28 cellular contexts compared by ENCODE assay signal in genomic region chr6:87815449-87815848, GRCh38.
"Had no signal": no experiment of that assay in that cellular context is flagged by ENCODE, and none has a peak within 500 bp of the region (broad histone marks: within the 10 kb centered on the region; RNA-seq: fewer than 3 reads in every experiment).

No MANE protein-coding gene starts in this region.

- H3K9ac ChIP-seq: KMS-11, SK-N-SH had no signal

- H3K27me3 ChIP-seq: ascending aorta, Peyer's patch, SJSA1 had no signal

- ATAC-seq: activated CD8-positive, alpha-beta memory T cell treated with anti-CD3 and anti-CD28 coated beads, Interleukin-2, amount 10 ng/mL, durations not matched to agents 7 days and 5 days; activated T-helper 17 cell treated with anti-CD3 and anti-CD28 coated beads, Interleukin-2, amount 50 U/mL, for 72 hours; PC-3 had no signal

- H3K4me1 ChIP-seq: ascending aorta, Peyer's patch had no signal

- H3K9me3 ChIP-seq: ascending aorta, Peyer's patch, SJSA1, SK-N-SH had no signal

- H3K36me3 ChIP-seq: ascending aorta, cardiac muscle cell, Peyer's patch, SJSA1 had no signal

- DNase-seq: activated CD4-positive, alpha-beta memory T cell treated with anti-CD3 and anti-CD28 coated beads, Interleukin-2, amount 10 ng/mL, durations not matched to agents 7 days and 5 days; activated CD4-positive, alpha-beta T cell treated with anti-CD3 and anti-CD28 coated beads for 1 hour; activated CD4-positive, alpha-beta T cell treated with anti-CD3 and anti-CD28 coated beads for 48 hours; activated CD4-positive, CD25-positive, alpha-beta regulatory T cell; activated CD8-positive, alpha-beta memory T cell treated with anti-CD3 and anti-CD28 coated beads for 24 hours; activated CD8-positive, alpha-beta memory T cell treated with anti-CD3 and anti-CD28 coated beads, Interleukin-2, amount 10 ng/mL, durations not matched to agents 7 days and 5 days; activated CD8-positive, alpha-beta memory T cell treated with anti-CD3 and anti-CD28 coated beads, Interleukin-2, amount 50 U/mL, for 48 hours; activated effector memory CD4-positive, alpha-beta T cell treated with anti-CD3 and anti-CD28 coated beads, Interleukin-2, amount 50 U/mL, for 16 hours; activated naive CD4-positive, alpha-beta T cell treated with Interleukin-2 at 50 U/mL for 16 hours; activated naive CD8-positive, alpha-beta T cell treated with anti-CD3 and anti-CD28 coated beads, Interleukin-2, amount 10 ng/mL, durations not matched to agents 7 days and 5 days; activated T-cell treated with anti-CD3 and anti-CD28 coated beads, Interleukin-2, amount 50 U/mL, for 48 hours; amygdala; NCI-H1105; NCI-H1417 treated with DMSO at 0.1 percent for 48 hours; NCI-H1930; NCI-H2081 treated with DMSO at 0.1 percent for 48 hours; NCI-H226; NCI-H524 treated with DMSO at 0.1 percent for 48 hours; PC-3; Peyer's patch; RPMI8226; SHP77 treated with DMSO at 0.1 percent for 48 hours; SK-N-SH had no signal

- H3K4me2 ChIP-seq: KMS-11, SK-N-SH had no signal

- H3K4me3 ChIP-seq: ascending aorta, cardiac muscle cell, Peyer's patch, SJSA1 had no signal

- H3K27ac ChIP-seq: ascending aorta, cardiac muscle cell, KMS-11, Peyer's patch, SJSA1 had no signal
